2 cellular contexts compared by ENCODE assay signal in genomic region chr20:48742912-48743680, GRCh38.
TF ChIP-seq lines count a peak whose summit lies in the region.

No MANE protein-coding gene starts in this region.

TF ChIP-seq in IMR-90, 13 proteins besides CTCF, POLR2A, EP300 and RAD21:
- no peak for TF ChIP-seq ELK1 (IDR thresholded peaks at IDR 0.05; ENCODE audit: borderline replicate concordance, low read depth, low read length)
- TF ChIP-seq BHLHE40 (IDR thresholded peaks at IDR 0.05; ENCODE audit: low read depth, low read length): no peak
- no peak for TF ChIP-seq USF2 (IDR thresholded peaks at IDR 0.05; ENCODE audit: low read depth, low read length)
- TF ChIP-seq SMC3 (IDR thresholded peaks at IDR 0.05; ENCODE audit: low read depth, low read length): no peak
- no peak for TF ChIP-seq MAZ (IDR thresholded peaks at IDR 0.05; ENCODE audit: borderline replicate concordance, low read depth, low read length)
- no peak for TF ChIP-seq CHD1 (IDR thresholded peaks at IDR 0.05; ENCODE audit: low read depth, low read length)
- no peak for TF ChIP-seq NFE2L2 (IDR thresholded peaks at IDR 0.05; ENCODE audit: low read depth, low read length)
- no peak for TF ChIP-seq MXI1 (IDR thresholded peaks at IDR 0.05; ENCODE audit: borderline replicate concordance, low read depth, low read length)
- TF ChIP-seq RCOR1 (IDR thresholded peaks at IDR 0.05; ENCODE audit: insufficient replicate concordance, low read length): no peak
- TF ChIP-seq CEBPB (IDR thresholded peaks at IDR 0.05; ENCODE audit: low read depth, low read length): no peak
- no peak for TF ChIP-seq FOS (IDR thresholded peaks at IDR 0.05; ENCODE audit: low read depth, low read length)
- no peak for TF ChIP-seq MAFK (IDR thresholded peaks at IDR 0.05; ENCODE audit: low read depth, low read length)

TF ChIP-seq in K562, 482 proteins besides CTCF, POLR2A, EP300 and RAD21:
- peak; percentile 90 for TF ChIP-seq ESRRA (IDR thresholded peaks at IDR 0.05; ENCODE audit: borderline replicate concordance, low read depth)
- TF ChIP-seq DACH1 (IDR thresholded peaks at IDR 0.05; ENCODE audit: partially characterized antibody): no peak
- TF ChIP-seq KLF1 (tag; IDR thresholded peaks at IDR 0.05): no peak
- no peak for TF ChIP-seq SRSF1 (IDR thresholded peaks at IDR 0.05; ENCODE audit: low read depth, low read length)
- TF ChIP-seq REST (CRISPR knock-in tag; IDR thresholded peaks at IDR 0.05; ENCODE audit: low read depth): no peak
- peak; percentile 84 for TF ChIP-seq RBM25 (IDR thresholded peaks at IDR 0.05; ENCODE audit: low read depth, low read length, severe bottlenecking)
- TF ChIP-seq ZBTB11 (CRISPR knock-in tag; IDR thresholded peaks at IDR 0.05): peak in 1 of 3 experiments; percentile 24; a peak in 2 of 6 replicates
- no peak for TF ChIP-seq CEBPG (CRISPR knock-in tag; IDR thresholded peaks at IDR 0.05)
- TF ChIP-seq CEBPG (tag; conservative IDR thresholded peaks at IDR 0.05 in 1 of 2, IDR thresholded peaks at IDR 0.05 in 1 of 2): no peak
TF ChIP-seq in K562: peak in this region for 3.
